ENCODE assay signal across 2 cellular contexts in genomic region chr1:203448521-203449061, GRCh38.
TF ChIP-seq lines count a peak whose summit lies in the region.

No MANE protein-coding gene starts in this region.

TF ChIP-seq in liver, 16 proteins besides CTCF, POLR2A, EP300 and RAD21:
- TF ChIP-seq REST (IDR thresholded peaks at IDR 0.05) (no peak), NR2F2 (IDR thresholded peaks at IDR 0.05) (peak; percentile 95), GABPA (IDR thresholded peaks at IDR 0.05 in 1 of 2, conservative IDR thresholded peaks at IDR 0.05 in 1 of 2) (no peak), RXRA (IDR thresholded peaks at IDR 0.05) (peak in 1 of 2 donors; percentile 19), HNF4G (IDR thresholded peaks at IDR 0.05) (no peak), ATF3 (IDR thresholded peaks at IDR 0.05) (no peak), SP1 (IDR thresholded peaks at IDR 0.05) (no peak), TAF1 (conservative IDR thresholded peaks at IDR 0.05) (no peak), FOXA1 (IDR thresholded peaks at IDR 0.05) (no peak), ZBTB33 (IDR thresholded peaks at IDR 0.05) (no peak)

TF ChIP-seq in HepG2, 621 proteins besides CTCF, POLR2A, EP300 and RAD21 (continued from another document):
- TF ChIP-seq ZNF652 (CRISPR knock-in tag; IDR thresholded peaks at IDR 0.05; ENCODE audit: borderline replicate concordance, low read depth): no peak
- TF ChIP-seq SNAPC2 (CRISPR knock-in tag; IDR thresholded peaks at IDR 0.05): no peak
- TF ChIP-seq MYNN (CRISPR knock-in tag; IDR thresholded peaks at IDR 0.05; ENCODE audit: low read depth): no peak
- no peak for TF ChIP-seq PHF5A (CRISPR knock-in tag; IDR thresholded peaks at IDR 0.05; ENCODE audit: low read depth, unreplicated experiment)
- TF ChIP-seq ZC3H13 (CRISPR knock-in tag; IDR thresholded peaks at IDR 0.05): no peak
- no peak for TF ChIP-seq MATR3 (CRISPR knock-in tag; IDR thresholded peaks at IDR 0.05)
- no peak for TF ChIP-seq WIZ (CRISPR knock-in tag; IDR thresholded peaks at IDR 0.05)
- TF ChIP-seq TP53 (CRISPR knock-in tag; conservative IDR thresholded peaks at IDR 0.05): no peak
- no peak for TF ChIP-seq TFE3 (CRISPR knock-in tag; IDR thresholded peaks at IDR 0.05)
